Comparison of ENCODE assay signal across 11 cellular contexts in genomic region chr1:20069932-20070331, GRCh38. TPM values are rescaled to one million over a fixed set of nuclear protein-coding genes. Genes with fewer than 3 reads are reported as not detected.
DNase-seq lines count a peak whose midpoint lies in the region; ATAC-seq and TF ChIP-seq lines count a peak whose summit lies in the region.
"Had no signal": no experiment of that assay in that cellular context is flagged by ENCODE, and none has a peak within 500 bp of the region (broad histone marks: within the 10 kb centered on the region; RNA-seq: fewer than 3 reads in every experiment).

A gene with protein sequence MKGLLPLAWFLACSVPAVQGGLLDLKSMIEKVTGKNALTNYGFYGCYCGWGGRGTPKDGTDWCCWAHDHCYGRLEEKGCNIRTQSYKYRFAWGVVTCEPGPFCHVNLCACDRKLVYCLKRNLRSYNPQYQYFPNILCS (plus strand): TSS chr1:20070194. CDS start chr1:20084831, 14,637 bp downstream.

- TF ChIP-seq POLR2A in adrenal gland (IDR thresholded peaks at IDR 0.05), result no peak
- TF ChIP-seq POLR2A in transverse colon (IDR thresholded peaks at IDR 0.05), result no peak

- ATAC-seq in HG02938 (IDR thresholded peaks at IDR 0.05; ENCODE audit: unreplicated experiment), result no peak
- ATAC-seq: activated T-cell treated with anti-CD3 and anti-CD28 coated beads, Interleukin-2, amount 50 U/mL, for 72 hours had no signal

- DNase-seq in adrenal gland (peak in 6 of 7 donors; percentile 25 to 68 (median 52)), head of caudate nucleus (peak in 34 of 42 donors; percentile 10 to 78 (median 48)), transverse colon (peak; percentile 22), retina (no peak), HuH-7.5 (ENCODE audit: low spot score) (no peak)
- DNase-seq in activated T-cell treated with anti-CD3 and anti-CD28 coated beads, Interleukin-2, amount 50 U/mL, for 1 hour, result no peak
- DNase-seq: activated T-cell treated with anti-CD3 and anti-CD28 coated beads, Interleukin-2, amount 50 U/mL, for 72 hours; DMS153; NCI-H1105 treated with DMSO at 0.1 percent for 48 hours had no signal

- TF ChIP-seq CTCF in adrenal gland (IDR thresholded peaks at IDR 0.05), result no peak
- no peak for TF ChIP-seq CTCF in transverse colon (IDR thresholded peaks at IDR 0.05)

- 30 to 36% (median 35%) methylated on average over 7 to 8 of the region's 8 CpGs for WGBS in adrenal gland, 4 donors
- 51% methylated on average over 8 of the region's 8 CpGs; no CpG with 5 or more reads in 1 of the 2 donors for WGBS in transverse colon (ENCODE audit: low coverage in 1 of 2), 2 donors

- H3K27me3 ChIP-seq in adrenal gland, result no peaks in the 10 kb centered on the region
- H3K27me3 ChIP-seq in muscle layer of duodenum (ENCODE audit: low read depth, low read length), result no peaks in the 10 kb centered on the region
- peaks cover 3% of the 10 kb centered on the region for H3K27me3 ChIP-seq in transverse colon

- H3K27ac ChIP-seq in adrenal gland, result no peak within 1 kb of the TSS
- peak within 1 kb of the TSS; percentile 2 for H3K27ac ChIP-seq in muscle layer of duodenum (ENCODE audit: low read length)
- H3K27ac ChIP-seq in transverse colon, result peak within 1 kb of the TSS in 3 of 4 donors; percentile 40 to 67 (median 60)

- intact Hi-C loops in adrenal gland (cut with DNase I) (no loop called here), head of caudate nucleus (cut with DNase I) (no loop called here), transverse colon (cut with DNase I; ENCODE audit: low total_unique reads) (no loop called here)

- H3K36me3 ChIP-seq in adrenal gland (replicated peaks in 1 of 2) (no peaks in the 10 kb centered on the region), muscle layer of duodenum (ENCODE audit: control insufficient read depth in 1 of 2, insufficient read depth in 2 of 2, low read length in 2 of 2) (no peaks in the 10 kb centered on the region), transverse colon (no peaks in the 10 kb centered on the region)

- no peak within 1 kb of the TSS for H3K4me3 ChIP-seq in adrenal gland
- H3K4me3 ChIP-seq in muscle layer of duodenum (ENCODE audit: low read depth in 1 of 2, low read length in 2 of 2), result peak within 1 kb of the TSS in 1 of 2 donors; percentile 51
- peak within 1 kb of the TSS in 1 of 4 donors; percentile 7 for H3K4me3 ChIP-seq in transverse colon

- H3K4me1 ChIP-seq in adrenal gland (replicated peaks in 1 of 2) (no peaks in the 10 kb centered on the region), muscle layer of duodenum (ENCODE audit: control insufficient read depth in 1 of 2, insufficient read depth in 2 of 2, low read length in 2 of 2) (peaks cover 0 to 18% of the 10 kb centered on the region in 2 donors), transverse colon (no peaks in the 10 kb centered on the region)

- in situ Hi-C loops in transverse colon (cut with MboI; ENCODE audit: low pct_ligation_motif_present in 1 of 4, low pct_unique_long_range_greater_than_20kb in 1 of 4, low sequenced_read_pairs in 3 of 4), result no loop called here

- TF ChIP-seq EP300 in transverse colon (IDR thresholded peaks at IDR 0.05; ENCODE audit: low read depth), result no peak

- H3K9me3 ChIP-seq in adrenal gland (replicated peaks in 1 of 3) (no peaks in the 10 kb centered on the region), muscle layer of duodenum (ENCODE audit: control insufficient read depth in 1 of 2, low read length in 2 of 2) (no peaks in the 10 kb centered on the region), transverse colon (no peaks in the 10 kb centered on the region)

RNA-seq across cellular contexts. Expression of the gene that starts here (rescaled TPM):
- 10 to 100 TPM in 1 of 8 donors, 1 to 10 TPM in 3, under 1 TPM in 4; 0.53 to 14.1 (median 1.1) TPM for total RNA-seq in adrenal gland
- 1 to 10 TPM; 1.1 to 5.4 (median 4.2) TPM for polyA plus RNA-seq in adrenal gland
- total RNA-seq in transverse colon, result 1 to 10 TPM in 2 of 4 donors, under 1 TPM in 1, not detected in 1; 0.60 to 3.1 (median 2.9) TPM
- total RNA-seq: activated T-cell treated with anti-CD3 and anti-CD28 coated beads, Interleukin-2, amount 50 U/mL, for 72 hours had no signal

Comparison
In these comparisons a context has a peak if more than half of its experiments do, and no peak if none do; other contexts are left out.
1. DNase-seq: peak in adrenal gland (6 of 7), head of caudate nucleus (34 of 42) and transverse colon (single experiment); none in retina (single experiment), HuH-7.5 (single experiment) and activated T-cell treated with anti-CD3 and anti-CD28 coated beads, Interleukin-2, amount 50 U/mL, for 1 hour (single experiment).
2. H3K27ac ChIP-seq: peak in muscle layer of duodenum (single experiment) and transverse colon (3 of 4); none in adrenal gland (0 of 5).